Comparison of ENCODE assay signal across 8 cellular contexts in the genomic region with DNA sequence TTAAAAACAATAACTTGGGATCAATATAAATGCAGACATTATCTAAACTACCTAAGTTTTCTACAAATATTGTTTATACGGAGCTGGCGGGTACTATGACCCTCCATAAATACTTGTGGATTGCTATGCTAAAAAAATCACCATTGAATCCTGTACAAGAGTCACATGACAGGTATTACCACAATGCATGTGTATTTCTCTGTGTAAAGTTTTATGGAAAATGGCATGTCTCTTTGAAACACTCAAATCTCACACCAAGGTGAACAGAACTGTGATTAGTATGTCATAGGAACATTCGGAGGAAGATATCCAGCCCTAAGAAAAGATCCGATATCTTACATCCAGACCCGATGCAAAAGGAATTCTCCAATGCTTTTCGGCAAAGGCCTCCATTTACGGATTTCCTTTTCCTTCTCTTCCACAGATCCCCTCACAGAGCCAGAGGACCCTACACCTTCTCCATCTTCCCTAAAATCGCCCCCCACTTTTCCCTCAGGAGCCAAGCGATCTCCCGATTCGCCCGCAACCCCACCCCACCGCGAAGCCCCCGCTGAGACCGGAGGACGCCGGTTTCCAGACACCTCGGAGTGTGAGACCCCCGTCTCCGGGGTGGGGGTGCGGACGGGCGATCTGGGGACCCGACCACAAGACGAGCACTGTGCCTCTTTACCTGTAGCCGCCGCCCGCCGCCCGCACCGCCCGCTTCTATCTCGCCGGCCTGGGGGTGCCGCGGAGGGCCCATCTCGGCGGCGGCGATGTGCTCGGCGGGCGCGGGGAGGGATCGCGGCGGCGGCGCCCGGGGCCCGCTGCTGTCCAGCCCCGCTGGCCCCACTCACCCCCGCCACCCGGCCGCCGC. TPM values are rescaled to one million over a fixed set of nuclear protein-coding genes. Genes with fewer than 3 reads are reported as not detected.
A peak's percentile ranks its signal among the peaks of the same experiment; 100 is the strongest.
DNase-seq lines count a peak whose midpoint lies in the region; ATAC-seq, FAIRE-seq and TF ChIP-seq lines count a peak whose summit lies in the region.

No MANE protein-coding gene starts in this region.

- 2% methylated on average over 25 to 36 of the region's 57 CpGs for WGBS in tibial nerve, 2 donors

- peak overlapping the region; percentile 78 for H3K4me3 ChIP-seq in HUES6 (ENCODE audit: low read depth, low read length)
- peak overlapping the region; percentile 97 for H3K4me3 ChIP-seq in lower lobe of right lung
- H3K4me3 ChIP-seq in tibial nerve = peak overlapping the region; percentile 70 to 97 (median 79)

- peaks cover 13% of the 10 kb centered on the region for H3K4me1 Mint-ChIP-seq in activated CD4-positive, alpha-beta T cell treated with anti-CD3 and anti-CD28 coated beads for 36 hours
- peaks cover 23% of the 10 kb centered on the region for H3K4me1 Mint-ChIP-seq in brain

- H3K27me3 ChIP-seq in HUES6 (ENCODE audit: control insufficient read depth, insufficient read depth, low read length) (peaks cover 21% of the 10 kb centered on the region), lower lobe of right lung (ENCODE audit: low read depth) (no peaks in the 10 kb centered on the region), tibial nerve (no peaks in the 10 kb centered on the region)

- no peaks in the 10 kb centered on the region for H3K27me3 Mint-ChIP-seq in activated CD4-positive, alpha-beta T cell treated with anti-CD3 and anti-CD28 coated beads for 36 hours
- peaks cover 13% of the 10 kb centered on the region for H3K27me3 Mint-ChIP-seq in brain

- FAIRE-seq in HTR-8/SVneo (lab: Jason Lieb, UNC) = no peak

- H3K4me1 ChIP-seq in HUES6 (ENCODE audit: control insufficient read depth, insufficient read depth, low read length) (no peaks in the 10 kb centered on the region), lower lobe of right lung (peaks cover 15% of the 10 kb centered on the region), tibial nerve (peaks cover 0 to 22% (median 0%) of the 10 kb centered on the region in 4 donors)

- peak overlapping the region; percentile 65 for H3K9ac ChIP-seq in HUES6 (ENCODE audit: low read length)

- H3K36me3 ChIP-seq in HUES6 (ENCODE audit: control insufficient read depth, insufficient read depth, low read length) (peaks cover 18% of the 10 kb centered on the region), lower lobe of right lung (peaks cover 6% of the 10 kb centered on the region), tibial nerve (peaks cover 0 to 3% (median 0%) of the 10 kb centered on the region in 3 donors)

- H3K27ac Mint-ChIP-seq in activated CD4-positive, alpha-beta T cell treated with anti-CD3 and anti-CD28 coated beads for 36 hours = peak overlapping the region; percentile 70
- peak overlapping the region; percentile 86 to 99 (median 94) for H3K27ac Mint-ChIP-seq in brain

- H3K36me3 Mint-ChIP-seq in activated CD4-positive, alpha-beta T cell treated with anti-CD3 and anti-CD28 coated beads for 36 hours (ENCODE audit: low read depth) = peaks cover 11% of the 10 kb centered on the region
- peaks cover 9% of the 10 kb centered on the region for H3K36me3 Mint-ChIP-seq in brain

- TF ChIP-seq EP300 in tibial nerve (IDR thresholded peaks at IDR 0.05) = no peak

- intact Hi-C loops in activated CD4-positive, alpha-beta T cell treated with anti-CD3 and anti-CD28 coated beads for 36 hours (cut with DNase I, micrococcal nuclease) = loop anchor here (1.0 to 10.0 kb wide), 10 partner anchors 65 to 1848 kb away; a partner anchor contains a TSS
- intact Hi-C loops in lower lobe of right lung (cut with DNase I) = no loop called here

- peak overlapping the region; percentile 93 for H3K4me3 Mint-ChIP-seq in activated CD4-positive, alpha-beta T cell treated with anti-CD3 and anti-CD28 coated beads for 36 hours
- peak overlapping the region; percentile 95 to 100 (median 99) for H3K4me3 Mint-ChIP-seq in brain

- POLR2A ChIA-PET in activated CD4-positive, alpha-beta T cell treated with anti-CD3 and anti-CD28 coated beads for 36 hours (lab: Charles Lee) = no interaction called here

- no peak for DNase-seq in activated CD4-positive, alpha-beta T cell treated with anti-CD3 and anti-CD28 coated beads for 36 hours
- no peak for DNase-seq in activated CD4-positive, alpha-beta T cell treated with anti-CD3 and anti-CD28 coated beads, Interleukin-2, amount 50 U/mL, for 48 hours
- no peak for DNase-seq in lower lobe of right lung
- DNase-seq in tibial nerve (ENCODE audit: low spot score in 2 of 2) = peak; percentile 12 to 16
- DNase-seq in germinal center (ENCODE audit: low spot score) = no peak
- no peak for DNase-seq in HTR-8/SVneo (ENCODE audit: insufficient read length, low spot score)

- H3K27ac ChIP-seq in HUES6 (ENCODE audit: low read depth, low read length) = peak overlapping the region; percentile 54; the same call in 1 of the 2 replicates
- H3K27ac ChIP-seq in lower lobe of right lung = peak overlapping the region; percentile 76
- peak overlapping the region; percentile 82 to 97 (median 96) for H3K27ac ChIP-seq in tibial nerve

- CTCF ChIA-PET in activated CD4-positive, alpha-beta T cell treated with anti-CD3 and anti-CD28 coated beads for 36 hours (lab: Charles Lee) = no interaction called here

- no peaks in the 10 kb centered on the region for H3K9me3 Mint-ChIP-seq in activated CD4-positive, alpha-beta T cell treated with anti-CD3 and anti-CD28 coated beads for 36 hours (ENCODE audit: low read depth)
- no peaks in the 10 kb centered on the region for H3K9me3 Mint-ChIP-seq in brain

- ATAC-seq in activated CD4-positive, alpha-beta T cell treated with anti-CD3 and anti-CD28 coated beads for 36 hours = no peak
- no peak for ATAC-seq in lower lobe of right lung

- no peak for TF ChIP-seq CTCF in brain (conservative IDR thresholded peaks at IDR 0.05)
- no peak for TF ChIP-seq CTCF in lower lobe of right lung (IDR thresholded peaks at IDR 0.05)
- no peak for TF ChIP-seq CTCF in tibial nerve (IDR thresholded peaks at IDR 0.05)

- peak in 1 of 2 donors; percentile 60 for TF ChIP-seq POLR2A in tibial nerve (IDR thresholded peaks at IDR 0.05)

- H3K9me3 ChIP-seq in HUES6 (ENCODE audit: control insufficient read depth, insufficient read depth, low read depth, low read length) = no peaks in the 10 kb centered on the region
- H3K9me3 ChIP-seq in lower lobe of right lung = no peaks in the 10 kb centered on the region
- H3K9me3 ChIP-seq in tibial nerve = no peaks in the 10 kb centered on the region

RNA-seq across cellular contexts. Expression of a gene that starts 1.2 kb away (rescaled TPM):
- 10 to 100 TPM; 28.2 to 35.8 TPM for total RNA-seq in activated CD4-positive, alpha-beta T cell treated with anti-CD3 and anti-CD28 coated beads for 36 hours
- polyA plus RNA-seq in brain (ENCODE audit: insufficient read depth, low read depth, low replicate concordance) = 24.8 TPM
- total RNA-seq in lower lobe of right lung = 20.1 TPM
- 10 to 100 TPM in 2 of 4 donors, 1 to 10 TPM in 2; 6.1 to 14.2 (median 10.6) TPM for total RNA-seq in tibial nerve

Comparison
In these comparisons a context has a peak if more than half of its experiments do, and no peak if none do; other contexts are left out.
1. DNase-seq: peak in tibial nerve (2 of 2); none in activated CD4-positive, alpha-beta T cell treated with anti-CD3 and anti-CD28 coated beads for 36 hours (single experiment), activated CD4-positive, alpha-beta T cell treated with anti-CD3 and anti-CD28 coated beads, Interleukin-2, amount 50 U/mL, for 48 hours (0 of 2), lower lobe of right lung (single experiment), germinal center (single experiment) and HTR-8/SVneo (single experiment).
2. Peak in every context shown above with its lines, with median percentiles within 50 percentile points of each other: H3K27ac ChIP-seq and H3K4me3 ChIP-seq.